Comparison of ENCODE assay signal across 12 cellular contexts in the genomic region with DNA sequence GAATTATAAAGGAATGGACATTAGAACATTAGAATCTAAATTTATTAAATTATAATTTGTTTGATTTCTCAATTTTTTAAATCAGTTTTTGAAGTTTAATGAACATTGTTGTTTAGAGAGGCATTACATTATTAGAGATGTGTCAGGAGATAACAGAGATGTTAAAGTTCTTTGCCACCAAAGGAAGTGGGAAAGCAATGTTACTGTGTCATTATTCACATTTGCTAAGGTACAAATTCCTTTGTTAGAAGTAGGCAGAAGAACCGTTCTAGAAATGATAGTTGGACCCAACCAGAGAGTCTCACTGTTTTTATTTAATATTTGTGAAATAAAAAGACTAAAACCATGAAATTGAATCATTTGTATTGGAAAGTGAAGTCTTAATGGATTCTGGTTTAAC.
A peak's percentile ranks its signal among the peaks of the same experiment; 100 is the strongest.
DNase-seq lines count a peak whose midpoint lies in the region; ATAC-seq, FAIRE-seq and TF ChIP-seq lines count a peak whose summit lies in the region.
"Had no signal": no experiment of that assay in that cellular context is flagged by ENCODE, and none has a peak within 500 bp of the region (broad histone marks: within the 10 kb centered on the region; RNA-seq: fewer than 3 reads in every experiment).

No MANE protein-coding gene starts in this region.

- peak overlapping the region; percentile 37 for H3K27ac Mint-ChIP-seq in CD4-positive, alpha-beta T cell
- peak overlapping the region; percentile 15 for H3K27ac Mint-ChIP-seq in stimulated activated effector memory CD8-positive, alpha-beta T cell treated with anti-CD3 and anti-CD28 coated beads, Interleukin-12 subunit alpha, Interleukin-12 subunit beta, amount 100 ng/mL, for 72 hours
- no peak overlapping the region for H3K27ac Mint-ChIP-seq in activated CD8-positive, alpha-beta memory T cell treated with anti-CD3 and anti-CD28 coated beads, Interleukin-2, amount 10 ng/mL, durations not matched to agents 7 days and 5 days

- H3K36me3 ChIP-seq in MM.1S (replicated peaks; ENCODE audit: insufficient read depth, low read length), result peaks cover 4% of the 10 kb centered on the region; the same call in 1 of the 2 replicates
- H3K36me3 ChIP-seq in sigmoid colon, result peaks cover 0 to 14% (median 0%) of the 10 kb centered on the region in 4 donors
- H3K36me3 ChIP-seq: BE2C had no signal

- 77 to 89% methylated on average over 1 of the region's 1 CpG for WGBS in sigmoid colon, 2 donors

- peaks cover 25% of the 10 kb centered on the region for H3K79me2 ChIP-seq in MM.1S (ENCODE audit: low read length)

- H3K4me1 ChIP-seq in MM.1S (ENCODE audit: low read length) (peaks cover 4% of the 10 kb centered on the region), sigmoid colon (peaks cover 0 to 13% (median 10%) of the 10 kb centered on the region in 4 donors)
- H3K4me1 ChIP-seq: BE2C had no signal

- FAIRE-seq in endometrium (lab: Jason Lieb, UNC), result peak; percentile 23

- TF ChIP-seq EP300 in sigmoid colon (IDR thresholded peaks at IDR 0.05), result no peak

- POLR2A ChIA-PET in CD4-positive, alpha-beta T cell (lab: Charles Lee), result no interaction called here

- no peak for DNase-seq in CD4-positive, alpha-beta T cell
- peak; percentile 2 for DNase-seq in MM.1S
- no peak for DNase-seq in stimulated activated effector memory CD8-positive, alpha-beta T cell treated with anti-CD3 and anti-CD28 coated beads, Interleukin-12 subunit alpha, Interleukin-12 subunit beta, amount 100 ng/mL, for 72 hours (ENCODE audit: low spot score in 2 of 2)
- no peak for DNase-seq in sigmoid colon
- no peak for DNase-seq in NCI-H1092 (lab: John Stamatoyannopoulos, UW)
- no peak for DNase-seq in activated CD8-positive, alpha-beta memory T cell treated with anti-CD3 and anti-CD28 coated beads, Interleukin-2, amount 10 ng/mL, durations not matched to agents 7 days and 5 days
- DNase-seq: BE2C, DMS53 had no signal

- no peak overlapping the region for H3K27ac ChIP-seq in CD4-positive, alpha-beta T cell (ENCODE audit: low read depth, low read length)
- H3K27ac ChIP-seq in MM.1S (ENCODE audit: low read length), result no peak overlapping the region
- no peak overlapping the region for H3K27ac ChIP-seq in sigmoid colon
- H3K27ac ChIP-seq: A549, C4-2B had no signal

- H3K9me2 ChIP-seq in MM.1S (replicated peaks; ENCODE audit: insufficient read depth, low read length), result no peaks in the 10 kb centered on the region

- TF ChIP-seq CTCF in CD4-positive, alpha-beta T cell (IDR thresholded peaks at IDR 0.05), result no peak
- TF ChIP-seq CTCF in MM.1S (IDR thresholded peaks at IDR 0.05; ENCODE audit: low read length), result no peak
- TF ChIP-seq CTCF in sigmoid colon (IDR thresholded peaks at IDR 0.05), result no peak

- no peak for ATAC-seq in CD4-positive, alpha-beta T cell (ENCODE audit: poor library complexity)
- ATAC-seq in stimulated activated effector memory CD8-positive, alpha-beta T cell treated with anti-CD3 and anti-CD28 coated beads, Interleukin-12 subunit alpha, Interleukin-12 subunit beta, amount 100 ng/mL, for 72 hours, result no peak
- no peak for ATAC-seq in GM19455 (IDR thresholded peaks at IDR 0.05; ENCODE audit: unreplicated experiment)
- no peak for ATAC-seq in activated CD8-positive, alpha-beta memory T cell treated with anti-CD3 and anti-CD28 coated beads, Interleukin-2, amount 10 ng/mL, durations not matched to agents 7 days and 5 days

- H3K9me3 ChIP-seq in CD4-positive, alpha-beta T cell (ENCODE audit: control insufficient read depth, low read length), result no peaks in the 10 kb centered on the region
- H3K9me3 ChIP-seq in MM.1S (replicated peaks; ENCODE audit: insufficient read depth, low read length) (no peaks in the 10 kb centered on the region), sigmoid colon (no peaks in the 10 kb centered on the region)
- H3K9me3 ChIP-seq: A549, BE2C had no signal

- intact Hi-C loops in CD4-positive, alpha-beta T cell (cut with DNase I, micrococcal nuclease), result no loop called here
- intact Hi-C loops in sigmoid colon (cut with DNase I), result no loop called here

- no peaks in the 10 kb centered on the region for H3K9me3 Mint-ChIP-seq in CD4-positive, alpha-beta T cell
- no peaks in the 10 kb centered on the region for H3K9me3 Mint-ChIP-seq in stimulated activated effector memory CD8-positive, alpha-beta T cell treated with anti-CD3 and anti-CD28 coated beads, Interleukin-12 subunit alpha, Interleukin-12 subunit beta, amount 100 ng/mL, for 72 hours
- H3K9me3 Mint-ChIP-seq in activated CD8-positive, alpha-beta memory T cell treated with anti-CD3 and anti-CD28 coated beads, Interleukin-2, amount 10 ng/mL, durations not matched to agents 7 days and 5 days (ENCODE audit: low read depth), result peaks cover 2% of the 10 kb centered on the region

- CTCF ChIA-PET in CD4-positive, alpha-beta T cell (lab: Charles Lee), result no interaction called here
- CTCF ChIA-PET in activated CD8-positive, alpha-beta memory T cell treated with anti-CD3 and anti-CD28 coated beads, Interleukin-2, amount 10 ng/mL, durations not matched to agents 7 days and 5 days (lab: Charles Lee), result no interaction called here

- no peak overlapping the region for H2AFZ ChIP-seq in MM.1S (ENCODE audit: low read length)

- H3K27me3 ChIP-seq in CD4-positive, alpha-beta T cell (ENCODE audit: control insufficient read depth, insufficient read depth, low read length), result no peaks in the 10 kb centered on the region
- H3K27me3 ChIP-seq in MM.1S (replicated peaks; ENCODE audit: insufficient read depth, low read length), result no peaks in the 10 kb centered on the region
- no peaks in the 10 kb centered on the region for H3K27me3 ChIP-seq in sigmoid colon
- H3K27me3 ChIP-seq: BE2C had no signal

- no peak overlapping the region for H3K4me3 Mint-ChIP-seq in CD4-positive, alpha-beta T cell
- H3K4me3 Mint-ChIP-seq in stimulated activated effector memory CD8-positive, alpha-beta T cell treated with anti-CD3 and anti-CD28 coated beads, Interleukin-12 subunit alpha, Interleukin-12 subunit beta, amount 100 ng/mL, for 72 hours, result no peak overlapping the region
- H3K4me3 Mint-ChIP-seq in activated CD8-positive, alpha-beta memory T cell treated with anti-CD3 and anti-CD28 coated beads, Interleukin-2, amount 10 ng/mL, durations not matched to agents 7 days and 5 days, result no peak overlapping the region

- H3K36me3 Mint-ChIP-seq in CD4-positive, alpha-beta T cell (ENCODE audit: low read depth), result peaks cover 65% of the 10 kb centered on the region
- peaks cover 97% of the 10 kb centered on the region for H3K36me3 Mint-ChIP-seq in stimulated activated effector memory CD8-positive, alpha-beta T cell treated with anti-CD3 and anti-CD28 coated beads, Interleukin-12 subunit alpha, Interleukin-12 subunit beta, amount 100 ng/mL, for 72 hours
- peaks cover 51% of the 10 kb centered on the region for H3K36me3 Mint-ChIP-seq in activated CD8-positive, alpha-beta memory T cell treated with anti-CD3 and anti-CD28 coated beads, Interleukin-2, amount 10 ng/mL, durations not matched to agents 7 days and 5 days

- H3K4me1 Mint-ChIP-seq in CD4-positive, alpha-beta T cell (ENCODE audit: low read depth), result peaks cover 50% of the 10 kb centered on the region
- H3K4me1 Mint-ChIP-seq in stimulated activated effector memory CD8-positive, alpha-beta T cell treated with anti-CD3 and anti-CD28 coated beads, Interleukin-12 subunit alpha, Interleukin-12 subunit beta, amount 100 ng/mL, for 72 hours, result peaks cover 38% of the 10 kb centered on the region
- peaks cover 46% of the 10 kb centered on the region for H3K4me1 Mint-ChIP-seq in activated CD8-positive, alpha-beta memory T cell treated with anti-CD3 and anti-CD28 coated beads, Interleukin-2, amount 10 ng/mL, durations not matched to agents 7 days and 5 days

- H3K27me3 Mint-ChIP-seq in CD4-positive, alpha-beta T cell, result no peaks in the 10 kb centered on the region
- no peaks in the 10 kb centered on the region for H3K27me3 Mint-ChIP-seq in activated CD8-positive, alpha-beta memory T cell treated with anti-CD3 and anti-CD28 coated beads, Interleukin-2, amount 10 ng/mL, durations not matched to agents 7 days and 5 days

- H3K4me3 ChIP-seq in MM.1S (ENCODE audit: low read length) (no peak overlapping the region), sigmoid colon (no peak overlapping the region)
- H3K4me3 ChIP-seq: A549 had no signal

- TF ChIP-seq POLR2A in sigmoid colon (IDR thresholded peaks at IDR 0.05), result no peak

- no peak overlapping the region for H3K9ac ChIP-seq in MM.1S (ENCODE audit: low read length)

- no peaks in the 10 kb centered on the region for H3F3A ChIP-seq in MM.1S (ENCODE audit: insufficient read depth, low read length)

- no peak overlapping the region for H3K4me2 ChIP-seq in MM.1S (ENCODE audit: low read depth, low read length)

- no peaks in the 10 kb centered on the region for H4K20me1 ChIP-seq in MM.1S (ENCODE audit: insufficient read depth, low read length)
